9 cellular contexts compared by ENCODE assay signal in the genomic region with DNA sequence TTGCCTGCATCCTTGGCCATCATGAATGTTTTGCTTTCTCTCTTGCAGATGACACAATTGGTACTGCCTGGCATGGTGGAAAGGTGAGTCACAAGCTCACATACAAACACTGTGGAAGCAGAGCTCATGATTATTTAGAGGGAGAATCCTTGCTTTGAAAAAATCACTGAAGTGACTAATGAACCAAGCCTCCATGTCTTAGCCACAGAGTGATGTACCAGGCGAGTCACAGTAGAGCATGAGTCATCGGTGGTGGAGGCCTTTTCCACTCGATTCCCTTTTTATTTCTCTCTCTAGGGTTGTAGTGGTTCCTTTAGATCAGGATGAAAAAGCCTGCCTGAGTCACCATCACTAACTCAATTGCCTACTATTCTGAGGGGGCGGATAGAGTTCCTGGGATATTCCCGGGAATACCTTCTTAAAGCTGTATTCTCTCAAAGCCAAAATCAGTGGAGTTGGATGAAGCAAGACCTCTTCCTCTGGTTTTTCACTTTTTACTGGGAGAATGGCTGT. TPM values are rescaled to one million over a fixed set of nuclear protein-coding genes. Genes with fewer than 3 reads are reported as not detected.
DNase-seq lines count a peak whose midpoint lies in the region; ATAC-seq, FAIRE-seq and TF ChIP-seq lines count a peak whose summit lies in the region.
"Had no signal": no experiment of that assay in that cellular context is flagged by ENCODE, and none has a peak within 500 bp of the region (broad histone marks: within the 10 kb centered on the region; RNA-seq: fewer than 3 reads in every experiment).

No MANE protein-coding gene starts in this region.

- no peak for FAIRE-seq in GM12892 (lab: Jason Lieb, UNC)
- FAIRE-seq: G401.6 had no signal

- no peaks in the 10 kb centered on the region for H3K9me3 ChIP-seq in aorta (ENCODE audit: control insufficient read depth, low read length)

- H3K27ac ChIP-seq in aorta (ENCODE audit: low read depth in 1 of 2, low read length in 2 of 2) = peak overlapping the region; percentile 54 to 67

- H3K27ac Mint-ChIP-seq in T-cell (no peak overlapping the region), chondrocyte (ENCODE audit: unreplicated experiment) (peak overlapping the region; percentile 95)

- CTCF ChIA-PET in T-cell (lab: Charles Lee) = no interaction called here

- TF ChIP-seq CTCF in chondrocyte (IDR thresholded peaks at IDR 0.05) = no peak

- peaks cover 0 to 11% of the 10 kb centered on the region in 2 donors for H3K4me1 ChIP-seq in aorta (ENCODE audit: control insufficient read depth in 1 of 2, insufficient read depth in 2 of 2, low read length in 2 of 2)

- ATAC-seq in T-cell (replicated peaks in 1 of 4) (peak in 3 of 4 experiments; percentile 45 to 69 (median 67)), aorta (ENCODE audit: low FRiP score) (peak; percentile 85)

- H3K4me3 ChIP-seq in aorta (ENCODE audit: low read length in 2 of 2) = no peak overlapping the region

- WGBS in aorta, 2 donors = 8 to 16% methylated on average over 5 of the region's 5 CpGs

- H3K4me1 Mint-ChIP-seq in T-cell (peaks cover 0 to 14% (median 6%) of the 10 kb centered on the region in 3 donors), chondrocyte (ENCODE audit: low read depth) (peaks cover 40% of the 10 kb centered on the region)

- H3K36me3 ChIP-seq in aorta (ENCODE audit: control insufficient read depth in 1 of 2, insufficient read depth in 2 of 2, low read length in 1 of 2) = no peaks in the 10 kb centered on the region

- TF ChIP-seq POLR2A in GM12892 (IDR thresholded peaks at IDR 0.05; ENCODE audit: low read depth, low read length) = no peak

- POLR2A ChIA-PET in T-cell (lab: Charles Lee) = no interaction called here

- H3K9me3 Mint-ChIP-seq in T-cell (no peaks in the 10 kb centered on the region), chondrocyte (ENCODE audit: low read depth) (no peaks in the 10 kb centered on the region)

- H3K27me3 Mint-ChIP-seq in T-cell (no peaks in the 10 kb centered on the region), chondrocyte (ENCODE audit: low read depth) (no peaks in the 10 kb centered on the region)

- H3K27me3 ChIP-seq in aorta (ENCODE audit: control insufficient read depth in 1 of 2, insufficient read depth in 2 of 2, low read length in 1 of 2) = no peaks in the 10 kb centered on the region

- no peak overlapping the region for H3K4me3 Mint-ChIP-seq in T-cell
- peak overlapping the region; percentile 47 for H3K4me3 Mint-ChIP-seq in chondrocyte (ENCODE audit: unreplicated experiment)

- DNase-seq in activated naive CD4-positive, alpha-beta T cell treated with Interleukin-2 at 50 U/mL for 16 hours = peak; percentile 55
- no peak for DNase-seq in activated naive CD4-positive, alpha-beta T cell (lab: John Stamatoyannopoulos, UW)
- DNase-seq in T-cell = no peak
- DNase-seq in chondrocyte (ENCODE audit: low spot score) = no peak
- peak; percentile 100 for DNase-seq in non-pigmented ciliary epithelial cell (ENCODE audit: low read depth)
- DNase-seq in aorta = peak in 1 of 2 donors; percentile 69
- DNase-seq in HuH-7 (ENCODE audit: low spot score) = no peak
- DNase-seq in GM12892 (ENCODE audit: insufficient read length) = no peak

- intact Hi-C loops in aorta (cut with DNase I) = no loop called here

- peaks cover 19% of the 10 kb centered on the region for H3K36me3 Mint-ChIP-seq in T-cell
- no peaks in the 10 kb centered on the region for H3K36me3 Mint-ChIP-seq in chondrocyte (ENCODE audit: low read depth)

RNA-seq across cellular contexts. Expression of a gene that starts 49.6 kb away (rescaled TPM):
- 10 to 100 TPM; 21.6 to 36.9 (median 34.1) TPM for total RNA-seq in T-cell
- 20.1 to 26.5 TPM (median 25.5 TPM) in 3 replicates for total RNA-seq in chondrocyte
- total RNA-seq in aorta = 10 to 100 TPM; 24.5 to 25.1 TPM
- polyA plus RNA-seq in aorta = 10 to 100 TPM; 12.5 to 46.3 TPM
- polyA plus RNA-seq in GM12892 (2012; ENCODE audit: missing spikeins) = 36.3 TPM

Comparison
In these comparisons a context has a peak if more than half of its experiments do, and no peak if none do; other contexts are left out.
1. DNase-seq: peak in activated naive CD4-positive, alpha-beta T cell treated with Interleukin-2 at 50 U/mL for 16 hours (single experiment) and non-pigmented ciliary epithelial cell (single experiment); none in activated naive CD4-positive, alpha-beta T cell (0 of 4), T-cell (0 of 34), chondrocyte (single experiment), HuH-7 (single experiment) and GM12892 (single experiment).